In the genomic region with DNA sequence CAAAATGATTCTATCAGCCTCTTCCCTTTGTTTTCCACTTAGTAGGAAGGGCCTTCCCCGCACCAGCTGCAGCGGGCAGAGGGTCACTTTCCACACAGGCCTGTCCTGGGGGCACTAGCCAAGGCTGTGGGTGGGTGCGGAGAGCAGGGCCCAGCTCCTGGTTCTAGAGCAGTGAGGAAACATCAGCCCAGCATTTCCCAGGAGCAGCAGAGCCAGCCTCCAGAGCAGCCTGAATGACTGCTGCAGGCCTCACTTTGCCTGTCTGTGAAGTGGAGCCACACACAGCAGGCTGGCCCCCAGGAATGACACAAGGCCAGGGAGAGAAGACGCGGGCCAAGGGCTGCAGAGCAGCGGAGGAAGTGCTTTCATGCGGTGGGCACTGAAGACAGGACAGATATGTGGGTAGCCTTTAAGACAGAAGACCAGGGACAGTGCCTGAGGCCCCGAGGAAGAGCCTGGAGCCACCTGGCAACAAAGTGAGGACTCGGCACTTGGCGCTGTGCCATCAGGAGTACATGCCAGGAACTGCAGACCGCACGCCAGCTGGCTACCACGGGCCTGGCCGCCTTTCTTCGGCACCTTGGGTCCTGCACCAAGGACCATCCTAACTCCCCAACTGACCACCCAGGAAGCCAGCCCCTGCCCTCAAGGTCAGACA, we compare ENCODE assay signal across 16 cellular contexts. TPM values are rescaled to one million over a fixed set of nuclear protein-coding genes. Genes with fewer than 3 reads are reported as not detected.
A peak's percentile ranks its signal among the peaks of the same experiment; 100 is the strongest.
DNase-seq lines count a peak whose midpoint lies in the region; ATAC-seq and TF ChIP-seq lines count a peak whose summit lies in the region.
"Had no signal": no experiment of that assay in that cellular context is flagged by ENCODE, and none has a peak within 500 bp of the region (broad histone marks: within the 10 kb centered on the region; RNA-seq: fewer than 3 reads in every experiment).

No MANE protein-coding gene starts in this region.

- POLR2A ChIA-PET in HCT116 (lab: Charles Lee), result no interaction called here
- POLR2A ChIA-PET in T-cell (lab: Charles Lee), result no interaction called here

- no peak overlapping the region for H3K4me3 ChIP-seq in BLaER1
- H3K4me3 ChIP-seq in HCT116 (replicated peaks in 1 of 2; ENCODE audit: low read depth in 1 of 2, low read length in 2 of 2), result no peak overlapping the region
- H3K4me3 ChIP-seq: BLaER1 treated with 17β-estradiol and CSF1 and Interleukin-3, amounts not matched to agents 10 nM and 100 nM; left lung; ovary had no signal

- H4K20me1 ChIP-seq in BLaER1 (peaks cover 30% of the 10 kb centered on the region; the same call in 1 of the 2 replicates), HCT116 (ENCODE audit: insufficient read depth) (no peaks in the 10 kb centered on the region)

- no peak overlapping the region for H2AFZ ChIP-seq in HCT116 (ENCODE audit: low read depth, low read length, poor library complexity, severe bottlenecking)

- no peaks in the 10 kb centered on the region for H3K9me3 ChIP-seq in BLaER1
- H3K9me3 ChIP-seq in HCT116 (ENCODE audit: control insufficient read depth in 1 of 2, insufficient read depth in 1 of 2, low read depth in 1 of 2, low read length in 2 of 2), result no peaks in the 10 kb centered on the region
- H3K9me3 ChIP-seq: BLaER1 treated with 17β-estradiol and CSF1 and Interleukin-3, amounts not matched to agents 10 nM and 100 nM; left lung; ovary had no signal

- H3K4me2 ChIP-seq in BLaER1, result no peak overlapping the region
- H3K4me2 ChIP-seq in HCT116 (ENCODE audit: low read length), result peak overlapping the region; percentile 69; the same call in 1 of the 2 replicates
- H3K4me2 ChIP-seq: BLaER1 treated with 17β-estradiol and CSF1 and Interleukin-3, amounts not matched to agents 10 nM and 100 nM had no signal

- CTCF ChIA-PET in HCT116 (lab: Charles Lee) (no interaction called here), T-cell (lab: Charles Lee) (no interaction called here)

- no peak for TF ChIP-seq POLR2A in HCT116 (IDR thresholded peaks at IDR 0.05; ENCODE audit: borderline replicate concordance, extremely low read depth, insufficient read depth, insufficient read length)

- no peaks in the 10 kb centered on the region for H3K27me3 ChIP-seq in BLaER1
- H3K27me3 ChIP-seq in HCT116 (ENCODE audit: insufficient read depth, low read length), result no peaks in the 10 kb centered on the region
- H3K27me3 ChIP-seq: BLaER1 treated with 17β-estradiol and CSF1 and Interleukin-3, amounts not matched to agents 10 nM and 100 nM; left lung; ovary had no signal

- ATAC-seq in HCT116 (no peak), T-cell (replicated peaks in 1 of 4) (no peak), left lobe of liver (peak; percentile 53), HG03095 (IDR thresholded peaks at IDR 0.05; ENCODE audit: unreplicated experiment) (no peak), GM21529 (IDR thresholded peaks at IDR 0.05; ENCODE audit: unreplicated experiment) (no peak)
- ATAC-seq: left lung had no signal

- peaks cover 22 to 29% (median 26%) of the 10 kb centered on the region in 3 donors for H3K4me1 Mint-ChIP-seq in T-cell

- DNase-seq in HCT116 (ENCODE audit: low read depth, low spot score) (no peak), T-cell (no peak), left lobe of liver (ENCODE audit: low spot score) (peak; percentile 89), GF-D8 (lab: John Stamatoyannopoulos, UW) (no peak), SW480 (ENCODE audit: low spot score) (no peak)
- DNase-seq: activated B cell treated with CpG ODN at 0.5 μM for 24 hours; activated effector memory CD4-positive, alpha-beta T cell treated with anti-CD3 and anti-CD28 coated beads, Interleukin-2, amount 50 U/mL, for 16 hours; foreskin melanocyte; NCI-H146; stimulated activated CD4-positive, alpha-beta T cell treated with anti-CD3 and anti-CD28 coated beads, Interleukin-2, amount 100 ng/mL, for 48 hours had no signal

- no peaks in the 10 kb centered on the region for H3K9me3 Mint-ChIP-seq in T-cell
- H3K9me3 Mint-ChIP-seq: activated B cell treated with CpG ODN at 0.5 μM for 24 hours had no signal

- H3K79me2 ChIP-seq in HCT116 (ENCODE audit: insufficient read depth, low read length), result peaks cover 59% of the 10 kb centered on the region

- BruUV-seq in HCT116 (replicated peaks; lab: Mats Ljungman, UMichigan), result no TSS peak

- TF ChIP-seq CTCF in HCT116 (IDR thresholded peaks at IDR 0.05 in 2 of 3, conservative IDR thresholded peaks at IDR 0.05 in 1 of 3; ENCODE audit: borderline replicate concordance in 1 of 3, insufficient read depth in 1 of 3, low read depth in 2 of 3, low read length in 2 of 3), result no peak

- H3K36me3 ChIP-seq in BLaER1 (peaks cover 18% of the 10 kb centered on the region; the same call in 1 of the 2 replicates), HCT116 (ENCODE audit: control insufficient read depth in 1 of 2, insufficient read depth in 2 of 2, low read length in 2 of 2) (no peaks in the 10 kb centered on the region; a peak in 1 of 4 replicates)
- H3K36me3 ChIP-seq: left lung, ovary had no signal

- no peak overlapping the region for H3K9ac ChIP-seq in BLaER1
- H3K9ac ChIP-seq in HCT116 (ENCODE audit: low read length), result no peak overlapping the region
- H3K9ac ChIP-seq: BLaER1 treated with 17β-estradiol and CSF1 and Interleukin-3, amounts not matched to agents 10 nM and 100 nM had no signal

- intact Hi-C loops in HCT116 (cut with micrococcal nuclease), result no loop called here

- H3K27me3 Mint-ChIP-seq in T-cell, result no peaks in the 10 kb centered on the region
- H3K27me3 Mint-ChIP-seq: activated B cell treated with CpG ODN at 0.5 μM for 24 hours had no signal

- H3K36me3 Mint-ChIP-seq in T-cell, result no peaks in the 10 kb centered on the region

- no peak for TF ChIP-seq RAD21 in HCT116 (IDR thresholded peaks at IDR 0.05; ENCODE audit: low read depth)

- H3K9me2 ChIP-seq in HCT116 (ENCODE audit: insufficient read depth), result no peaks in the 10 kb centered on the region

- H3K4me1 ChIP-seq in BLaER1 (peaks cover 34% of the 10 kb centered on the region), HCT116 (ENCODE audit: control insufficient read depth in 1 of 2, insufficient read depth in 2 of 2, low read length in 2 of 2) (peaks cover 35 to 52% of the 10 kb centered on the region in 2 experiments)

- H3K27ac ChIP-seq in BLaER1, result peak overlapping the region; percentile 13; the same call in 1 of the 2 replicates
- H3K27ac ChIP-seq in HCT116 (ENCODE audit: low read depth, low read length), result no peak overlapping the region; the same call in 1 of the 2 replicates
- H3K27ac ChIP-seq: BLaER1 treated with 17β-estradiol and CSF1 and Interleukin-3, amounts not matched to agents 10 nM and 100 nM; left lung; ovary had no signal

- RAD21 ChIA-PET in HCT116 (lab: Charles Lee; ENCODE audit: low non-redundant PET in 1 of 2, low total read pairs in 2 of 2, uncharacterized antibody in 2 of 2, unreplicated experiment in 2 of 2), result no interaction called here

- H3K4me3 Mint-ChIP-seq in T-cell, result no peak overlapping the region
- H3K4me3 Mint-ChIP-seq: activated B cell treated with CpG ODN at 0.5 μM for 24 hours had no signal

- H3K27ac Mint-ChIP-seq in T-cell, result peak overlapping the region; percentile 16 to 36
- H3K27ac Mint-ChIP-seq: activated B cell treated with CpG ODN at 0.5 μM for 24 hours had no signal

TF ChIP-seq in HCT116, 20 proteins besides CTCF, POLR2A, EP300 and RAD21 (continues in another document):
- TF ChIP-seq ZFX (IDR thresholded peaks at IDR 0.05) (no peak), YY1 (IDR thresholded peaks at IDR 0.05; ENCODE audit: extremely low read depth, insufficient replicate concordance, low read depth, low read length) (no peak), TCF7L2 (IDR thresholded peaks at IDR 0.05; ENCODE audit: borderline replicate concordance, extremely low read depth, insufficient read depth, insufficient read length) (no peak), SRF (IDR thresholded peaks at IDR 0.05; ENCODE audit: low read depth) (no peak)
- TF ChIP-seq, protein P1, sequence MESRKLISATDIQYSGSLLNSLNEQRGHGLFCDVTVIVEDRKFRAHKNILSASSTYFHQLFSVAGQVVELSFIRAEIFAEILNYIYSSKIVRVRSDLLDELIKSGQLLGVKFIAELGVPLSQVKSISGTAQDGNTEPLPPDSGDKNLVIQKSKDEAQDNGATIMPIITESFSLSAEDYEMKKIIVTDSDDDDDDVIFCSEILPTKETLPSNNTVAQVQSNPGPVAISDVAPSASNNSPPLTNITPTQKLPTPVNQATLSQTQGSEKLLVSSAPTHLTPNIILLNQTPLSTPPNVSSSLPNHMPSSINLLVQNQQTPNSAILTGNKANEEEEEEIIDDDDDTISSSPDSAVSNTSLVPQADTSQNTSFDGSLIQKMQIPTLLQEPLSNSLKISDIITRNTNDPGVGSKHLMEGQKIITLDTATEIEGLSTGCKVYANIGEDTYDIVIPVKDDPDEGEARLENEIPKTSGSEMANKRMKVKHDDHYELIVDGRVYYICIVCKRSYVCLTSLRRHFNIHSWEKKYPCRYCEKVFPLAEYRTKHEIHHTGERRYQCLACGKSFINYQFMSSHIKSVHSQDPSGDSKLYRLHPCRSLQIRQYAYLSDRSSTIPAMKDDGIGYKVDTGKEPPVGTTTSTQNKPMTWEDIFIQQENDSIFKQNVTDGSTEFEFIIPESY (IDR thresholded peaks at IDR 0.05; ENCODE audit: extremely low read depth, insufficient replicate concordance, low read length), result no peak
- TF ChIP-seq, protein P2, sequence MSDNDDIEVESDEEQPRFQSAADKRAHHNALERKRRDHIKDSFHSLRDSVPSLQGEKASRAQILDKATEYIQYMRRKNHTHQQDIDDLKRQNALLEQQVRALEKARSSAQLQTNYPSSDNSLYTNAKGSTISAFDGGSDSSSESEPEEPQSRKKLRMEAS (IDR thresholded peaks at IDR 0.05), result no peak

RNA-seq across cellular contexts. Expression of a gene that starts 42.0 kb away (rescaled TPM):
- 162 TPM for total RNA-seq in HCT116 (2021; ENCODE audit: unreplicated experiment)
- 206 TPM in 2 replicates for polyA plus RNA-seq in HCT116 (2012)
- total RNA-seq in T-cell, result 1 to 10 TPM; 6.1 to 9.3 (median 7.4) TPM
- 13.2 TPM for total RNA-seq in left lobe of liver

Comparison
In these comparisons a context has a peak if more than half of its experiments do, and no peak if none do; other contexts are left out.
1. RNA of a gene that starts 42.0 kb away (total RNA-seq): 162 TPM in HCT116 (single experiment); 13.2 TPM in left lobe of liver (single experiment) and 6.1 to 9.3 TPM in T-cell; every median in the first group is over 10 times any median in the second.